Comparison of ENCODE assay signal across 23 cellular contexts in the genomic region with DNA sequence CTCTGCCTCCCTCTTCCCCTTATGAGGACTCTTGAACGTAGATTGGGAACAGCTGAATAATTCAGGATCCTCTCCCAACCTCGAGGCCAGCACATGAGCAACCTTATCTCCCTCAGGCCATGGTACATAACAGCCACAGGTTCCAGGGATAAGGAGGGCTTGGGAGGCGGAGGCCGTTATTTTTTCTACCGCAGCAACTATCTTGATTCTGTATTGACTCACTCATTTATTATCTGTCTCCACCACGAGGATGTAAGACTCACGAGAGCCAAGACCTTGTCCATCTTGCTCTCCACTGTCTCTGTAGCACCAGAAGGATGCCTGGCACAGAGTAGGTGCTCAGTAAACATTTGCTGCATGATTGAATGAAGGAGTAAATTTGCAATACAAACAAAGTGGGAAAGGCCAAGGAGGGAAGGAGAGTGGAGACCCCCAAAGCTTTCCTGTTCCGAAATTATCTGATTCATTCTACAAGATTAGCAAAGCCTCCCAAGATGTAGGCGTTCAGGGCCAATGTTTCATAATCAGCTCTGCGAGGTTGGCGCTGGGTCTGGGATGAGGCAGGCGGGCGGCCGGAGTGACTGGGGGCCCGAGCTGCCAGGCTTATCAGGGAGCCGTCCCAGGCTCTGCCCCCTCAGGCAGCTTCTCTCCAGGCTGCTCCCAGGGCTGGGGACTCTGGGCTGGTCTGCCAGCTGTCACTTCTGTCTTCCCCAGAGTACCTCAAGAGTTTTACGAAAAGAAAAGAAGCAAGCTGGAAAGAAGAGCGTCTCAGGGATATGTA. TPM values are rescaled to one million over a fixed set of nuclear protein-coding genes. Genes with fewer than 3 reads are reported as not detected.
A peak's percentile ranks its signal among the peaks of the same experiment; 100 is the strongest.
DNase-seq lines count a peak whose midpoint lies in the region; ATAC-seq and TF ChIP-seq lines count a peak whose summit lies in the region.
"Had no signal": no experiment of that assay in that cellular context is flagged by ENCODE, and none has a peak within 500 bp of the region (broad histone marks: within the 10 kb centered on the region; RNA-seq: fewer than 3 reads in every experiment).

No MANE protein-coding gene starts in this region.

- intact Hi-C loops in dendritic cell treated with granulocyte-macrophage colony-stimulating factor and Interleukin-4, amounts not matched to agents 40 ng/mL and 50 ng/mL, for 4 days (cut with micrococcal nuclease): no loop called here
- intact Hi-C loops in sigmoid colon (cut with DNase I): no loop called here

- no peaks in the 10 kb centered on the region for H3K27me3 Mint-ChIP-seq in dendritic cell treated with granulocyte-macrophage colony-stimulating factor and Interleukin-4, amounts not matched to agents 40 ng/mL and 50 ng/mL, for 4 days

- peaks cover 70% of the 10 kb centered on the region for H3K36me3 Mint-ChIP-seq in dendritic cell treated with granulocyte-macrophage colony-stimulating factor and Interleukin-4, amounts not matched to agents 40 ng/mL and 50 ng/mL, for 4 days (ENCODE audit: low read depth)

- no peaks in the 10 kb centered on the region for H3K9me3 Mint-ChIP-seq in dendritic cell treated with granulocyte-macrophage colony-stimulating factor and Interleukin-4, amounts not matched to agents 40 ng/mL and 50 ng/mL, for 4 days
- H3K9me3 Mint-ChIP-seq: HFFc6 had no signal

- DNase-seq in CMK (ENCODE audit: low read depth) (peak; percentile 86), OCI-M1 (lab: John Stamatoyannopoulos, UW) (peak; percentile 98), sigmoid colon (peak; percentile 36), NCI-H1105 (lab: John Stamatoyannopoulos, UW) (no peak), mesendoderm (no peak)
- DNase-seq: activated CD4-positive, alpha-beta T cell treated with anti-CD3 and anti-CD28 coated beads for 1 hour; activated CD8-positive, alpha-beta memory T cell treated with anti-CD3 and anti-CD28 coated beads, Interleukin-2, amount 50 U/mL, for 48 hours; C1 segment of cervical spinal cord; DMS79; effector CD4-positive, alpha-beta T cell; HFFc6; kidney glomerular epithelial cell; midbrain; NCI-H2081 treated with DMSO at 0.1 percent for 48 hours; NCI-H526; stimulated activated CD4-positive, alpha-beta T cell treated with anti-CD3 and anti-CD28 coated beads, Interleukin-4, amount 100 ng/mL, for 24 hours; stimulated activated CD8-positive, alpha-beta memory T cell treated with anti-CD3 and anti-CD28 coated beads, Interleukin-4, amount 100 ng/mL, for 48 hours; thyroid gland had no signal

- no peak for ATAC-seq in HG02798 (IDR thresholded peaks at IDR 0.05; ENCODE audit: poor library complexity, unreplicated experiment)

- no peak overlapping the region for H3K18ac ChIP-seq in mesendoderm (ENCODE audit: low read length)

- no peak for TF ChIP-seq EP300 in sigmoid colon (IDR thresholded peaks at IDR 0.05)

- H2BK120ac ChIP-seq in mesendoderm (ENCODE audit: low read depth, low read length): no peak overlapping the region

- no peak overlapping the region for H3K4ac ChIP-seq in mesendoderm (ENCODE audit: low read depth, low read length)

- no peaks in the 10 kb centered on the region for H3K79me2 ChIP-seq in mesendoderm (ENCODE audit: control insufficient read depth, insufficient read depth, low read length)
- H3K79me2 ChIP-seq: hepatocyte had no signal

- no peak overlapping the region for H3K4me3 Mint-ChIP-seq in dendritic cell treated with granulocyte-macrophage colony-stimulating factor and Interleukin-4, amounts not matched to agents 40 ng/mL and 50 ng/mL, for 4 days
- H3K4me3 Mint-ChIP-seq: HFFc6 had no signal

- no peak overlapping the region for H3K27ac ChIP-seq in sigmoid colon
- H3K27ac ChIP-seq in mesendoderm (ENCODE audit: low read depth, low read length): no peak overlapping the region
- H3K27ac ChIP-seq: hepatocyte, thyroid gland had no signal

- no peaks in the 10 kb centered on the region for H3K79me1 ChIP-seq in mesendoderm (ENCODE audit: low read length)

- no peak for TF ChIP-seq CTCF in sigmoid colon (IDR thresholded peaks at IDR 0.05)

- H3K27me3 ChIP-seq in sigmoid colon (no peaks in the 10 kb centered on the region), mesendoderm (ENCODE audit: insufficient read depth, low read length, poor library complexity) (no peaks in the 10 kb centered on the region)
- H3K27me3 ChIP-seq: hepatocyte, thyroid gland had no signal

- H3K9me3 ChIP-seq in sigmoid colon: no peaks in the 10 kb centered on the region
- H3K9me3 ChIP-seq: thyroid gland had no signal

- no peak overlapping the region for H4K8ac ChIP-seq in mesendoderm (ENCODE audit: low read depth, low read length)

- H3K27ac Mint-ChIP-seq in dendritic cell treated with granulocyte-macrophage colony-stimulating factor and Interleukin-4, amounts not matched to agents 40 ng/mL and 50 ng/mL, for 4 days: peak overlapping the region; percentile 79
- H3K27ac Mint-ChIP-seq: HFFc6 had no signal

- no peak overlapping the region for H3K4me2 ChIP-seq in mesendoderm (ENCODE audit: low read length)
- H3K4me2 ChIP-seq: hepatocyte had no signal

- no peak overlapping the region for H2BK5ac ChIP-seq in mesendoderm (ENCODE audit: low read length)

- no peak overlapping the region for H3K4me3 ChIP-seq in sigmoid colon
- H3K4me3 ChIP-seq in mesendoderm (ENCODE audit: low read length): no peak overlapping the region
- H3K4me3 ChIP-seq: hepatocyte, thyroid gland had no signal

- H2AK5ac ChIP-seq in mesendoderm (ENCODE audit: low read length): no peak overlapping the region

- 86% methylated on average over 18 of the region's 18 CpGs for WGBS in sigmoid colon, 2 donors
- no CpG with 5 or more reads among the region's 18 CpGs for WGBS in mesendoderm (ENCODE audit: extremely low coverage, insufficient coverage, low lambda C conversion rate)

- no peak overlapping the region for H4K5ac ChIP-seq in mesendoderm (ENCODE audit: low read length)

- no peak overlapping the region for H2BK15ac ChIP-seq in mesendoderm (replicated peaks; ENCODE audit: low read depth)

- no peak overlapping the region for H3K9ac ChIP-seq in mesendoderm (ENCODE audit: low read length)

- H3K23ac ChIP-seq in mesendoderm (ENCODE audit: low read length): no peak overlapping the region

- peaks cover 76% of the 10 kb centered on the region for H3K4me1 Mint-ChIP-seq in dendritic cell treated with granulocyte-macrophage colony-stimulating factor and Interleukin-4, amounts not matched to agents 40 ng/mL and 50 ng/mL, for 4 days (ENCODE audit: low read depth)

- H3K4me1 ChIP-seq in sigmoid colon: no peaks in the 10 kb centered on the region
- H3K4me1 ChIP-seq in mesendoderm (ENCODE audit: control insufficient read depth, low read depth, low read length): no peaks in the 10 kb centered on the region
- H3K4me1 ChIP-seq: thyroid gland had no signal

- H3K36me3 ChIP-seq in sigmoid colon (no peaks in the 10 kb centered on the region), mesendoderm (ENCODE audit: control insufficient read depth, insufficient read depth, low read length) (no peaks in the 10 kb centered on the region)
- H3K36me3 ChIP-seq: thyroid gland had no signal

- no peak overlapping the region for H3K56ac ChIP-seq in mesendoderm (ENCODE audit: low read length)

- TF ChIP-seq POLR2A in sigmoid colon (IDR thresholded peaks at IDR 0.05): no peak

RNA-seq across cellular contexts. Expression of a gene that starts 31.6 kb away (rescaled TPM):
- 10 to 100 TPM in 1 of 4 donors, 1 to 10 TPM in 3; 6.4 to 20.8 (median 9.4) TPM for total RNA-seq in sigmoid colon
- polyA plus RNA-seq in sigmoid colon: 10 to 100 TPM in 1 of 3 donors, 1 to 10 TPM in 2; 4.2 to 44.8 (median 4.4) TPM
- 1.6 TPM for polyA plus RNA-seq in mesendoderm (2013, experiment 1 of 2)
- polyA plus RNA-seq in mesendoderm (2013, experiment 2 of 2): 1.5 TPM

RNA-seq across cellular contexts. Expression of a gene that starts 59.3 kb away (rescaled TPM):
- not detected for total RNA-seq in sigmoid colon
- not detected for polyA plus RNA-seq in sigmoid colon
- not detected for polyA plus RNA-seq in mesendoderm (2013, experiment 1 of 2)
- polyA plus RNA-seq in mesendoderm (2013, experiment 2 of 2): not detected
- total RNA-seq: bronchial epithelial cell, hepatocyte, HFFc6, osteocyte, thyroid gland had no signal
- polyA plus RNA-seq: hepatocyte had no signal

Comparison
In these comparisons a context has a peak if more than half of its experiments do, and no peak if none do; other contexts are left out.
1. DNase-seq: peak in CMK (single experiment), OCI-M1 (single experiment) and sigmoid colon (single experiment); none in NCI-H1105 (single experiment) and mesendoderm (single experiment).